Comparison of ENCODE assay signal across 11 cellular contexts in the genomic region with DNA sequence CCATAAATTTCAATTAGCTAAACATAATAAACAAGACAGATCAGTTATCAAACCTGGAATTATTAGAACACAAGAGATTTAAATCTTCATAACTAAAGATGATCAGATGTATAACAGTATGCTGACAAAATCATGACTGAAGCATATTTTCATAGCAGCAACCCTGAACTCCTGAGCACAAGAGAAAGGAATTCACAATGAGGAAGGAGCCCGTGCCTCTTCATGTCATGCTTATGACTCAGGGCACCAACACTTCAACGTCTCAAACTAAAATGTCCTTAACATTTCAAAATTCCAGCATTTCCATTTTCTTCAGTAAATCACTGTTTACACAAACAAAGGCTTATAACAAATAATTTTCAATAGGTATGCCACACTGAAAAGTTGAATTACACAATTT. TPM values are rescaled to one million over a fixed set of nuclear protein-coding genes. Genes with fewer than 3 reads are reported as not detected.
A peak's percentile ranks its signal among the peaks of the same experiment; 100 is the strongest.
DNase-seq lines count a peak whose midpoint lies in the region; ATAC-seq and TF ChIP-seq lines count a peak whose summit lies in the region.
"Had no signal": no experiment of that assay in that cellular context is flagged by ENCODE, and none has a peak within 500 bp of the region (broad histone marks: within the 10 kb centered on the region; RNA-seq: fewer than 3 reads in every experiment).

No MANE protein-coding gene starts in this region.

- no peak for ATAC-seq in gastroesophageal sphincter
- no peak for ATAC-seq in activated T-helper 17 cell treated with anti-CD3 and anti-CD28 coated beads, Interleukin-2, amount 50 U/mL, for 72 hours (replicated peaks)
- ATAC-seq: activated CD8-positive, alpha-beta memory T cell treated with anti-CD3 and anti-CD28 coated beads, Interleukin-2, amount 10 ng/mL, durations not matched to agents 7 days and 5 days had no signal

- H3K9me3 ChIP-seq in Loucy (ENCODE audit: insufficient read depth, low read depth, low read length): no peaks in the 10 kb centered on the region
- H3K9me3 ChIP-seq in mesodermal cell (ENCODE audit: control insufficient read depth, low read length): no peaks in the 10 kb centered on the region
- no peaks in the 10 kb centered on the region for H3K9me3 ChIP-seq in gastroesophageal sphincter

- H3K9me3 Mint-ChIP-seq in activated T-helper 17 cell treated with anti-CD3 and anti-CD28 coated beads, Interleukin-2, amount 50 U/mL, for 72 hours: peaks cover 5% of the 10 kb centered on the region
- H3K9me3 Mint-ChIP-seq in type B pancreatic cell: peaks cover 9% of the 10 kb centered on the region

- H3K79me2 ChIP-seq in Loucy (ENCODE audit: insufficient read depth, low read length): peaks cover 97% of the 10 kb centered on the region

- no peaks in the 10 kb centered on the region for H3K9me2 ChIP-seq in Loucy (replicated peaks; ENCODE audit: low read depth, low read length)

- H3K27ac ChIP-seq in mesodermal cell (ENCODE audit: low read depth, low read length, severe bottlenecking) (peak overlapping the region; percentile 55), gastroesophageal sphincter (no peak overlapping the region)

- WGBS in mesodermal cell (ENCODE audit: insufficient coverage in 2 of 2), 2 experiments: 17 to 33% methylated on average over 2 of the region's 2 CpGs
- WGBS in gastroesophageal sphincter (ENCODE audit: low coverage in 1 of 2), 2 donors: 47 to 68% methylated on average over 2 of the region's 2 CpGs

- H3K9ac ChIP-seq in Loucy (ENCODE audit: low read depth, low read length, poor library complexity, severe bottlenecking): peak overlapping the region; percentile 11

- H3K4me1 Mint-ChIP-seq in activated T-helper 17 cell treated with anti-CD3 and anti-CD28 coated beads, Interleukin-2, amount 50 U/mL, for 72 hours: peaks cover 36% of the 10 kb centered on the region
- peaks cover 32% of the 10 kb centered on the region for H3K4me1 Mint-ChIP-seq in type B pancreatic cell (ENCODE audit: unreplicated experiment)

- H3K27ac Mint-ChIP-seq in activated T-helper 17 cell treated with anti-CD3 and anti-CD28 coated beads, Interleukin-2, amount 50 U/mL, for 72 hours: no peak overlapping the region
- H3K27ac Mint-ChIP-seq in type B pancreatic cell: no peak overlapping the region
- H3K27ac Mint-ChIP-seq: activated CD8-positive, alpha-beta memory T cell treated with anti-CD3 and anti-CD28 coated beads, Interleukin-2, amount 10 ng/mL, durations not matched to agents 7 days and 5 days had no signal

- peaks cover 4% of the 10 kb centered on the region; the same call in 1 of the 2 replicates for H3F3A ChIP-seq in Loucy (ENCODE audit: low read depth)

- H3K4me3 Mint-ChIP-seq in activated T-helper 17 cell treated with anti-CD3 and anti-CD28 coated beads, Interleukin-2, amount 50 U/mL, for 72 hours: no peak overlapping the region
- H3K4me3 Mint-ChIP-seq in type B pancreatic cell: no peak overlapping the region
- H3K4me3 Mint-ChIP-seq: activated CD8-positive, alpha-beta memory T cell treated with anti-CD3 and anti-CD28 coated beads, Interleukin-2, amount 10 ng/mL, durations not matched to agents 7 days and 5 days had no signal

- DNase-seq in AML-193 (lab: John Stamatoyannopoulos, UW) (peak; percentile 34 to 49), cardiac fibroblast (ENCODE audit: low read depth in 2 of 2) (peak; percentile 71 to 86), DMS153 treated with DMSO at 0.1 percent for 48 hours (lab: John Stamatoyannopoulos, UW; ENCODE audit: unreplicated experiment) (no peak), type B pancreatic cell (ENCODE audit: extremely low spot score, unreplicated experiment) (no peak)
- DNase-seq: activated CD8-positive, alpha-beta memory T cell treated with anti-CD3 and anti-CD28 coated beads, Interleukin-2, amount 10 ng/mL, durations not matched to agents 7 days and 5 days; NCI-H1436; substantia nigra had no signal

- peaks cover 11% of the 10 kb centered on the region for H3K36me3 Mint-ChIP-seq in activated T-helper 17 cell treated with anti-CD3 and anti-CD28 coated beads, Interleukin-2, amount 50 U/mL, for 72 hours (ENCODE audit: low read depth)
- H3K36me3 Mint-ChIP-seq in type B pancreatic cell: peaks cover 17% of the 10 kb centered on the region

- H2AFZ ChIP-seq in Loucy (ENCODE audit: low read length): no peak overlapping the region

- no peak for TF ChIP-seq CTCF in Loucy (conservative IDR thresholded peaks at IDR 0.05; ENCODE audit: low read length)
- TF ChIP-seq CTCF in cardiac fibroblast (IDR thresholded peaks at IDR 0.05; ENCODE audit: low read depth, low read length): no peak
- TF ChIP-seq CTCF in gastroesophageal sphincter (IDR thresholded peaks at IDR 0.05): no peak
- no peak for TF ChIP-seq CTCF in type B pancreatic cell (conservative IDR thresholded peaks at IDR 0.05)

- TF ChIP-seq POLR2A in gastroesophageal sphincter (IDR thresholded peaks at IDR 0.05): no peak

- H4K20me1 ChIP-seq in Loucy (ENCODE audit: insufficient read depth, low read length, poor library complexity, severe bottlenecking): peaks cover 79% of the 10 kb centered on the region

- H3K4me1 ChIP-seq in Loucy (ENCODE audit: insufficient read depth, low read length, poor library complexity, severe bottlenecking) (peaks cover 81% of the 10 kb centered on the region), mesodermal cell (ENCODE audit: control insufficient read depth, insufficient read depth, low read length, poor library complexity, severe bottlenecking) (peaks cover 16% of the 10 kb centered on the region), gastroesophageal sphincter (peaks cover 0 to 13% (median 0%) of the 10 kb centered on the region in 3 donors)

- H3K36me3 ChIP-seq in Loucy (ENCODE audit: insufficient read depth, low read length) (no peaks in the 10 kb centered on the region), mesodermal cell (ENCODE audit: control insufficient read depth, insufficient read depth, low read length) (no peaks in the 10 kb centered on the region), gastroesophageal sphincter (no peaks in the 10 kb centered on the region)

- peak overlapping the region; percentile 59 for H3K4me3 ChIP-seq in Loucy (ENCODE audit: low read length, poor library complexity, severe bottlenecking)
- H3K4me3 ChIP-seq in cardiac fibroblast (replicated peaks in 1 of 2; ENCODE audit: low read depth in 2 of 2, low read length in 2 of 2): no peak overlapping the region
- no peak overlapping the region for H3K4me3 ChIP-seq in mesodermal cell (ENCODE audit: extremely low read depth, insufficient read depth, low read length, poor library complexity, severe bottlenecking)
- no peak overlapping the region for H3K4me3 ChIP-seq in gastroesophageal sphincter

- H3K27me3 Mint-ChIP-seq in activated T-helper 17 cell treated with anti-CD3 and anti-CD28 coated beads, Interleukin-2, amount 50 U/mL, for 72 hours: no peaks in the 10 kb centered on the region
- no peaks in the 10 kb centered on the region for H3K27me3 Mint-ChIP-seq in type B pancreatic cell
- H3K27me3 Mint-ChIP-seq: activated CD8-positive, alpha-beta memory T cell treated with anti-CD3 and anti-CD28 coated beads, Interleukin-2, amount 10 ng/mL, durations not matched to agents 7 days and 5 days had no signal

- H3K4me2 ChIP-seq in Loucy (ENCODE audit: low read depth, low read length, poor library complexity, severe bottlenecking): peak overlapping the region; percentile 93

- no peak for TF ChIP-seq EP300 in gastroesophageal sphincter (IDR thresholded peaks at IDR 0.05)

- no peaks in the 10 kb centered on the region for H3K27me3 ChIP-seq in Loucy (ENCODE audit: insufficient read depth, low read length, poor library complexity, severe bottlenecking)
- H3K27me3 ChIP-seq in gastroesophageal sphincter: no peaks in the 10 kb centered on the region

RNA-seq across cellular contexts. Expression of a gene that starts 6.7 kb away (rescaled TPM):
- polyA plus RNA-seq in mesodermal cell (2013, experiment 1 of 2): 68.0 TPM
- polyA plus RNA-seq in mesodermal cell (2013, experiment 2 of 2): 75.7 TPM
- total RNA-seq in gastroesophageal sphincter (10 to 100 TPM; 33.8 to 38.6 (median 36.0) TPM), type B pancreatic cell (ENCODE audit: low replicate concordance) (43.7 and 48.4 TPM in 2 replicates)
- total RNA-seq in activated T-helper 17 cell treated with anti-CD3 and anti-CD28 coated beads, Interleukin-2, amount 50 U/mL, for 72 hours: 10 to 100 TPM; 46.1 to 48.3 TPM

Comparison
In these comparisons a context has a peak if more than half of its experiments do, and no peak if none do; other contexts are left out.
1. DNase-seq: peak in AML-193 (2 of 2) and cardiac fibroblast (2 of 2); none in DMS153 treated with DMSO at 0.1 percent for 48 hours (single experiment) and type B pancreatic cell (single experiment).